12 cellular contexts compared by ENCODE assay signal in the genomic region with DNA sequence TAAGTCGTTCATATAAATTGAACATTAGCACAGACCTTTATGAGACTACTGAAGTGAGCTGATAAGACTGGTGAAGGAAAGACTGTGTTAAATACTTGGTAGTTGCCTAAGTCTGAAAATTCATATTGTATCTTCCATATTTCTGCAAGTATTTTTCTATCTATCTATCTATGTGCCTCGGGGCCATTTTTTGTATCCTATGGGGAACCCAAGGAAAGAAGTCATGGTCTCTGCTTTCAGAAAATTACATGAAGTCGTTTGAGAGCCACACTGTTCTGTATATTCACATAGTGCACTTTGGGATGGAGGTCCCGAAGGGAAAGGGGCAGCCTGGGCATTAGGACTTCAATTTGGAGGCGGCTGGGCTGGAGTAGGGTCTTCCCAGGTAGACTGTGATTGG.
"Had no signal": no experiment of that assay in that cellular context is flagged by ENCODE, and none has a peak within 500 bp of the region (broad histone marks: within the 10 kb centered on the region; RNA-seq: fewer than 3 reads in every experiment).

No MANE protein-coding gene starts in this region.

- DNase-seq: activated CD4-positive, CD25-positive, alpha-beta regulatory T cell; activated naive CD8-positive, alpha-beta T cell treated with anti-CD3 and anti-CD28 coated beads, Interleukin-2, amount 10 ng/mL, durations not matched to agents 7 days and 5 days; activated T-cell treated with anti-CD3 and anti-CD28 coated beads, Interleukin-2, amount 50 U/mL, for 72 hours; left colon; nephron progenitor cell; ovary; stimulated activated CD4-positive, alpha-beta T cell treated with anti-CD3 and anti-CD28 coated beads, Interleukin-15, amount 100 ng/mL, for 24 hours; stimulated activated CD4-positive, alpha-beta T cell treated with anti-CD3 and anti-CD28 coated beads, Interleukin-4, amount 100 ng/mL, for 4 hours; T-helper 2 cell; upper lobe of left lung had no signal

- FAIRE-seq: endometrium had no signal

- H3K27me3 ChIP-seq: foreskin keratinocyte, ovary, upper lobe of left lung had no signal

- H3K4me3 ChIP-seq: ovary, upper lobe of left lung had no signal

- H3K9me3 ChIP-seq: ovary, upper lobe of left lung had no signal

- ATAC-seq: left colon had no signal

- H3K27ac ChIP-seq: foreskin keratinocyte, ovary had no signal

- H3K36me3 ChIP-seq: ovary had no signal
